In the genomic region with DNA sequence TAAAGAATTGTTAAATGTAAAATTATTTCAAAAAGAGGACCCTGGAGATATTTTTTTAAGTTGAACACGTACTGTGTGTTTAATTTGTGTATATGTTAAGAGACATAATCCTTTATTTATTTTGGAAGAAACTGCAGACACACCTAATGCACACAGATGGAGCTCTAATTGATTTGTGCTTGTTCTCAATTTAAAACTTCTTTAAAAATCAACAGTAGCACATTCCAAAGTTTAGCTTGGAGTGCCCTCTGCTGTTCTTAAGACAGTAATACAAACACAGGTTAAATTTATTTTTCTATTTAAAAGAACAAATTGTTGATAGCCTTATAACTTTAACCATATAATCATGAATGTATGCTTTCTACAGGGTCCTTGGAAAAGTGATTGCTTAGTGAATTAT, we compare ENCODE assay signal across 8 cellular contexts.
DNase-seq lines count a peak whose midpoint lies in the region; ATAC-seq and TF ChIP-seq lines count a peak whose summit lies in the region.

No MANE protein-coding gene starts in this region.

- intact Hi-C loops in activated CD4-positive, alpha-beta T cell treated with anti-CD3 and anti-CD28 coated beads, Interleukin-2, amount 10 ng/mL, durations not matched to agents 24 days and 14 days (cut with micrococcal nuclease), result no loop called here

- no peak overlapping the region for H3K27ac Mint-ChIP-seq in activated CD4-positive, alpha-beta T cell treated with anti-CD3 and anti-CD28 coated beads, Interleukin-2, amount 10 ng/mL, durations not matched to agents 24 days and 14 days

- H3K27ac ChIP-seq in WERI-Rb-1, result no peak overlapping the region

- peaks cover 38% of the 10 kb centered on the region for H3K27me3 ChIP-seq in WERI-Rb-1 (ENCODE audit: insufficient read depth, low read depth, severe bottlenecking)
- no peaks in the 10 kb centered on the region for H3K27me3 ChIP-seq in MG63

- ATAC-seq in GM21723 (IDR thresholded peaks at IDR 0.05; ENCODE audit: unreplicated experiment) (no peak), HG03521 (IDR thresholded peaks at IDR 0.05; ENCODE audit: unreplicated experiment) (no peak)

- no peaks in the 10 kb centered on the region for H3K4me1 Mint-ChIP-seq in activated CD4-positive, alpha-beta T cell treated with anti-CD3 and anti-CD28 coated beads, Interleukin-2, amount 10 ng/mL, durations not matched to agents 24 days and 14 days

- no peaks in the 10 kb centered on the region for H3K27me3 Mint-ChIP-seq in activated CD4-positive, alpha-beta T cell treated with anti-CD3 and anti-CD28 coated beads, Interleukin-2, amount 10 ng/mL, durations not matched to agents 24 days and 14 days

- TF ChIP-seq CTCF in GM12872 (IDR thresholded peaks at IDR 0.05; ENCODE audit: insufficient read depth, low read depth, low read length) (peak; percentile 51; the same call in 2 of the 3 replicates), WERI-Rb-1 (IDR thresholded peaks at IDR 0.05; ENCODE audit: low read depth, low read length) (peak; percentile 17; the same call in 1 of the 2 replicates)

- H3K4me3 ChIP-seq in WERI-Rb-1 (ENCODE audit: low read depth, low read length) (no peak overlapping the region), MG63 (no peak overlapping the region)

- H3K36me3 ChIP-seq in WERI-Rb-1, result no peaks in the 10 kb centered on the region
- no peaks in the 10 kb centered on the region for H3K36me3 ChIP-seq in MG63

- H3K4me3 Mint-ChIP-seq in activated CD4-positive, alpha-beta T cell treated with anti-CD3 and anti-CD28 coated beads, Interleukin-2, amount 10 ng/mL, durations not matched to agents 24 days and 14 days, result no peak overlapping the region

- H3K36me3 Mint-ChIP-seq in activated CD4-positive, alpha-beta T cell treated with anti-CD3 and anti-CD28 coated beads, Interleukin-2, amount 10 ng/mL, durations not matched to agents 24 days and 14 days (ENCODE audit: low read depth), result no peaks in the 10 kb centered on the region

- H3K9me3 ChIP-seq in WERI-Rb-1 (ENCODE audit: severe bottlenecking), result no peaks in the 10 kb centered on the region
- H3K9me3 ChIP-seq in MG63, result no peaks in the 10 kb centered on the region

- no peaks in the 10 kb centered on the region for H3K9me3 Mint-ChIP-seq in activated CD4-positive, alpha-beta T cell treated with anti-CD3 and anti-CD28 coated beads, Interleukin-2, amount 10 ng/mL, durations not matched to agents 24 days and 14 days

- DNase-seq in NCI-H2029 (lab: John Stamatoyannopoulos, UW) (peak; percentile 23), WERI-Rb-1 (no peak), kidney tubule cell (ENCODE audit: low spot score) (peak; percentile 64), MG63 (no peak)
- no peak for DNase-seq in activated CD4-positive, alpha-beta T cell treated with anti-CD3 and anti-CD28 coated beads, Interleukin-2, amount 10 ng/mL, durations not matched to agents 24 days and 14 days

Comparison
In these comparisons a context has a peak if more than half of its experiments do, and no peak if none do; other contexts are left out.
1. DNase-seq: peak in NCI-H2029 (single experiment) and kidney tubule cell (single experiment); none in WERI-Rb-1 (single experiment), activated CD4-positive, alpha-beta T cell treated with anti-CD3 and anti-CD28 coated beads, Interleukin-2, amount 10 ng/mL, durations not matched to agents 24 days and 14 days (single experiment) and MG63 (single experiment).